In the genomic region with DNA sequence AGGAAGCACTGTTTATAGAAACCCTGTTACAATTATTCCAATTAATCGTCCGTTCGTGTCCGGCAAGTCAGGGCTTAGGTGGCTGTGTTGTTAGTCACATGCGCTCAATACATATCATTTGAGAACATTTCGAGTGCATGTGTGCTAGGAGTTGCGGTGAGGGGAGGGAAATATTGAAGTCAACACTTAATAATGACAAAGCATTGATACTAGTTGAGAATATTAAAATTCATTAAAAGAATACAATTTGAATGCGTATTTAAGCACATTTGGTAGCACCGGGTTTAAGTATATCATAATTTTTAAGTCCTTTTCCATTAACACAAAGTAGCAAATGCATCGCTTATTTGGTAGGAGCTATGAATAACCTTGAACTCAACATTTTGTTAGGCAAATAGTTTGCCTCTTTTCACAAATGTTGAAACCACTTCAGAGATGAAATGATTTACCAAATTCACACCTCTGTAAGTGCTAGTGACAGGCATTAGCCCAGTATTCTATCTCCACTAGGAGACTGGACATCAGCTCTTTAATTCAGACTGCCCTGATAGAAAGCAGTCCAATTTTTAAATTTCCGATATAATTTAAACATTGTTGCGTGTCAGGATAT, we compare ENCODE assay signal across 8 cellular contexts. TPM values are rescaled to one million over a fixed set of nuclear protein-coding genes. Genes with fewer than 3 reads are reported as not detected.
DNase-seq lines count a peak whose midpoint lies in the region; ATAC-seq and TF ChIP-seq lines count a peak whose summit lies in the region.

No MANE protein-coding gene starts in this region.

- 13 to 18% methylated on average over 12 of the region's 12 CpGs for WGBS in esophagus squamous epithelium, 2 donors

- no peak for ATAC-seq in Panc1
- ATAC-seq in HG02938 (IDR thresholded peaks at IDR 0.05; ENCODE audit: unreplicated experiment) = no peak

- TF ChIP-seq POLR2A in esophagus squamous epithelium (IDR thresholded peaks at IDR 0.05) = no peak

- in situ Hi-C loops in Panc1 (cut with HindIII; ENCODE audit: low pct_unique_long_range_greater_than_20kb, low sequenced_read_pairs) = no loop called here

- intact Hi-C loops in Panc1 (cut with micrococcal nuclease; ENCODE audit: unreplicated experiment) = loop anchor here (5.0 kb wide), 1 partner anchor 71 kb away; no protein-coding TSS in a partner anchor
- intact Hi-C loops in esophagus squamous epithelium (cut with DNase I) = loop anchor here (10.0 kb wide), 1 partner anchor 64 kb away; no protein-coding TSS in a partner anchor
- intact Hi-C loops in posterior cingulate gyrus (cut with DNase I) = no loop called here

- BruUV-seq in Panc1 (replicated peaks; lab: Mats Ljungman, UMichigan) = TSS peak; percentile 91

- H3K27me3 ChIP-seq in Panc1 (ENCODE audit: control insufficient read depth, insufficient read depth, low read length) (no peaks in the 10 kb centered on the region), esophagus squamous epithelium (no peaks in the 10 kb centered on the region), rectal smooth muscle tissue (ENCODE audit: control insufficient read depth, insufficient read depth, low read length) (no peaks in the 10 kb centered on the region)

- H3K27ac ChIP-seq in Panc1 (ENCODE audit: low read length) = peak overlapping the region; percentile 94
- peak overlapping the region; percentile 94 to 99 (median 96) for H3K27ac ChIP-seq in esophagus squamous epithelium
- H3K27ac ChIP-seq in rectal smooth muscle tissue (ENCODE audit: low read depth, low read length) = peak overlapping the region; percentile 91

- peak overlapping the region; percentile 84 for H3K9ac ChIP-seq in rectal smooth muscle tissue (ENCODE audit: low read length)

- H3K4me3 ChIP-seq in GM12864 (ENCODE audit: low read depth, low read length) = peak overlapping the region; percentile 96
- peak overlapping the region; percentile 73 to 87 for H3K4me3 ChIP-seq in Panc1 (ENCODE audit: low read depth in 2 of 2, low read length in 2 of 2)
- H3K4me3 ChIP-seq in esophagus squamous epithelium = peak overlapping the region; percentile 73 to 94 (median 84)
- H3K4me3 ChIP-seq in rectal smooth muscle tissue (ENCODE audit: low read length) = peak overlapping the region; percentile 90

- TF ChIP-seq CTCF in GM12864 (IDR thresholded peaks at IDR 0.05; ENCODE audit: low read depth, low read length, missing control alignments) (no peak), Panc1 (IDR thresholded peaks at IDR 0.05) (no peak), esophagus squamous epithelium (IDR thresholded peaks at IDR 0.05) (no peak)

- no peaks in the 10 kb centered on the region for H3K9me3 ChIP-seq in Panc1 (ENCODE audit: control insufficient read depth, insufficient read depth, low read depth, low read length)
- no peaks in the 10 kb centered on the region for H3K9me3 ChIP-seq in esophagus squamous epithelium

- H3K36me3 ChIP-seq in Panc1 (ENCODE audit: control insufficient read depth, insufficient read depth, low read length) = peaks cover 24% of the 10 kb centered on the region
- peaks cover 0 to under 1% (median 0%) of the 10 kb centered on the region in 3 donors for H3K36me3 ChIP-seq in esophagus squamous epithelium
- no peaks in the 10 kb centered on the region for H3K36me3 ChIP-seq in rectal smooth muscle tissue (ENCODE audit: control insufficient read depth, insufficient read depth, low read length)

- DNase-seq in GM12864 (ENCODE audit: low read depth) (no peak), Panc1 (ENCODE audit: low read depth, low spot score) (no peak), esophagus squamous epithelium (lab: John Stamatoyannopoulos, UW) (no peak), NOMO-1 (lab: John Stamatoyannopoulos, UW; ENCODE audit: unreplicated experiment in 2 of 2) (no peak), posterior cingulate gyrus (no peak)
- no peak for DNase-seq in stimulated activated CD4-positive, alpha-beta T cell treated with anti-CD3 and anti-CD28 coated beads, Interleukin-4, amount 100 ng/mL, for 4 hours

- H3K4me1 ChIP-seq in Panc1 (ENCODE audit: control insufficient read depth, insufficient read depth, low read length) (peaks cover 21% of the 10 kb centered on the region), esophagus squamous epithelium (peaks cover under 1 to 56% (median 29%) of the 10 kb centered on the region in 3 donors), rectal smooth muscle tissue (ENCODE audit: control insufficient read depth, insufficient read depth, low read length) (peaks cover 15% of the 10 kb centered on the region)

- CTCF ChIA-PET in Panc1 (lab: Charles Lee) = no interaction called here

- POLR2A ChIA-PET in Panc1 (lab: Charles Lee) = interaction anchor here (0.6 kb wide), 1 partner anchor 12 kb away, joined by 6 read pairs; no protein-coding TSS in a partner anchor

RNA-seq across cellular contexts. Expression of a gene that starts 1.1 kb away (rescaled TPM):
- total RNA-seq in Panc1 (2021; ENCODE audit: unreplicated experiment) (230 TPM), esophagus squamous epithelium (100 to 1,000 TPM; 282 to 394 (median 357) TPM)
- polyA plus RNA-seq in Panc1 (2012; ENCODE audit: insufficient read length) = 209 TPM
